Comparison of ENCODE assay signal across 1 cellular context in the genomic region with DNA sequence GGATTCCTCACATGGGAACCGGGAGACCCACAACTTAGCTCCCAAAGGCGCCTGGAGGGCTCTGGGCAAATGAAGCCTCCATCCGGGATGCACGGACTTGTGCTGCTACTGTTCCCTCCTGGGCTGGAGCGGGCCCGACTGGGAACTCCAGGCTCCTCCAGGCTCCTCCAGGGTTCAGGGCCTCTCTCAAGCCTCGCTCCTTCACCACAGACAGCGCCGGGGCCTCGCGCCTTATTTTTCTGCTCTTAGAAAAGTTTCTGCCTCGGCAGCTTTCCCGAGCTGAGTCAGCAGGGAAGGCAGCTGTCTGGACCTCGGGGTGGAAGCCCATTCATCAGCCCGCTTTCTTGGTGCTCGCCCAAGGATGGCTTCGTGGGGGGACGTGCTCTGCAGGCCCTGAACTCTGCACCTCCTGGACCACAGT.
TF ChIP-seq lines count a peak whose summit lies in the region.

No MANE protein-coding gene starts in this region.

TF ChIP-seq in endothelial cell of umbilical vein, 7 proteins besides CTCF, POLR2A, EP300 and RAD21 (continued from another document):
- no peak for TF ChIP-seq JUN (IDR thresholded peaks at IDR 0.05; ENCODE audit: borderline replicate concordance, insufficient read depth, insufficient read length, low read depth)
